ENCODE assay signal across 25 cellular contexts in the genomic region with DNA sequence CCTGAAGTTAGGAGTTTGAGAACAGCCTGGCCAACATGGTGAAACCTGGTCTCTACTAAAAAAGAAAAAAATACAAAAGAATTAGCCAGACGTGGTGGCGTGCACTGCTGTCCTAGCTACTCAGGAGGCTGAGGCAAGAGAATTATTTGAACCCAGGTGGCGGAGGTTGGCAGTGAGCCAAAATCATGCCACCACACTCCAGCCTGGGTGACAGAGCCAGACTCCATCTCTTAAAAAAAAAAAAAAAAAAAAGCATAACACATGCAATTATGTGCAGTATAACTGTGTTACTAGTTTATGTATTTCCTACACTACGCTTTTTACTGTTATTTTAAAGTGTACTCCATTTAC.
"Had no signal": no experiment of that assay in that cellular context is flagged by ENCODE, and none has a peak within 500 bp of the region (broad histone marks: within the 10 kb centered on the region; RNA-seq: fewer than 3 reads in every experiment).

No MANE protein-coding gene starts in this region.

- H3K4me1 ChIP-seq: left lung, lower lobe of right lung, pancreas, right atrium auricular region, right lobe of liver, upper lobe of right lung had no signal

- H3K36me3 ChIP-seq: left lung, lower lobe of right lung, pancreas, right atrium auricular region, right lobe of liver, transverse colon, upper lobe of right lung had no signal

- H3K9me3 ChIP-seq: left lung, lower lobe of right lung, pancreas, right atrium auricular region, right lobe of liver, transverse colon, upper lobe of right lung had no signal

- H3K27me3 ChIP-seq: left lung, pancreas, right atrium auricular region, right lobe of liver, transverse colon, upper lobe of right lung had no signal

- FAIRE-seq: keratinocyte had no signal

- DNase-seq: hippocampal formation; kidney glomerular epithelial cell; left colon; lower lobe of right lung; mammary epithelial cell; mesenchymal stem cell; naive thymus-derived CD8-positive, alpha-beta T cell; nucleus accumbens; pancreas; posterior cingulate gyrus; right lobe of liver; stimulated activated CD4-positive, alpha-beta T cell treated with anti-CD3 and anti-CD28 coated beads, Interleukin-1b, Interleukin-23, amount 100 ng/mL, for 48 hours; stimulated activated CD4-positive, alpha-beta T cell treated with anti-CD3 and anti-CD28 coated beads, Interleukin-2, amount 100 ng/mL, for 48 hours; stimulated activated CD4-positive, alpha-beta T cell treated with anti-CD3 and anti-CD28 coated beads, Interleukin-4, amount 100 ng/mL, for 4 hours; stimulated activated CD8-positive, alpha-beta memory T cell treated with anti-CD3 and anti-CD28 coated beads, Interleukin-4, amount 100 ng/mL, for 48 hours; stimulated activated naive CD4-positive, alpha-beta T cell treated with Interleukin-2 at 50 U/mL for 16 hours; stimulated activated naive CD8-positive, alpha-beta T cell treated with anti-CD3 and anti-CD28 coated beads, Interleukin-15, amount 100 ng/mL, for 72 hours; substantia nigra; transverse colon; upper lobe of right lung had no signal

- ATAC-seq: left colon; left lung; lower lobe of right lung; naive thymus-derived CD8-positive, alpha-beta T cell; pancreas; right lobe of liver; stimulated activated memory B cell treated with anti-CD40 and anti-IgM and Interleukin-4, amounts not matched to agents 10 μg/mL and 1 μg/mL and 100 μg/mL, for 72 hours; stimulated activated naive CD8-positive, alpha-beta T cell treated with anti-CD3 and anti-CD28 coated beads, Interleukin-15, amount 100 ng/mL, for 72 hours; upper lobe of right lung had no signal

- H3K27ac ChIP-seq: left lung, lower lobe of right lung, pancreas, right atrium auricular region, right lobe of liver, transverse colon, upper lobe of right lung had no signal

- H3K4me3 ChIP-seq: left lung, lower lobe of right lung, pancreas, right atrium auricular region, right lobe of liver, smooth muscle cell, transverse colon, upper lobe of right lung had no signal

- H3K4me2 ChIP-seq: smooth muscle cell had no signal
